ENCODE assay signal across 12 cellular contexts in genomic region chr10:126524526-126524925, GRCh38.
DNase-seq lines count a peak whose midpoint lies in the region; ATAC-seq and TF ChIP-seq lines count a peak whose summit lies in the region.
"Had no signal": no experiment of that assay in that cellular context is flagged by ENCODE, and none has a peak within 500 bp of the region (broad histone marks: within the 10 kb centered on the region; RNA-seq: fewer than 3 reads in every experiment).

No MANE protein-coding gene starts in this region.

- H3K4me2 ChIP-seq in HCT116 (ENCODE audit: low read length) (no peak overlapping the region), GM23248 (ENCODE audit: unreplicated experiment) (no peak overlapping the region)
- H3K4me2 ChIP-seq: BLaER1 treated with 17β-estradiol and CSF1 and Interleukin-3, amounts not matched to agents 10 nM and 100 nM had no signal

- DNase-seq in HCT116 (ENCODE audit: low read depth, low spot score) = no peak
- no peak for DNase-seq in caudate nucleus (lab: John Stamatoyannopoulos, UW)
- no peak for DNase-seq in endodermal cell
- DNase-seq in substantia nigra (lab: John Stamatoyannopoulos, UW) = no peak
- no peak for DNase-seq in GM23248
- no peak for DNase-seq in DMS53 treated with DMSO at 0.1 percent for 48 hours (lab: John Stamatoyannopoulos, UW; ENCODE audit: unreplicated experiment)
- DNase-seq in SHP77 treated with DMSO at 0.1 percent for 48 hours (lab: John Stamatoyannopoulos, UW) = no peak
- DNase-seq: Calu3; CD8-positive, alpha-beta T cell had no signal

- no peak for TF ChIP-seq POLR2A in HCT116 (IDR thresholded peaks at IDR 0.05; ENCODE audit: borderline replicate concordance, extremely low read depth, insufficient read depth, insufficient read length)

- TF ChIP-seq RAD21 in HCT116 (IDR thresholded peaks at IDR 0.05; ENCODE audit: low read depth) = no peak

- H3K4me3 Mint-ChIP-seq in endodermal cell = no peak overlapping the region
- H3K4me3 Mint-ChIP-seq: B cell; CD8-positive, alpha-beta T cell had no signal

- H3K4me1 ChIP-seq in HCT116 (ENCODE audit: control insufficient read depth in 1 of 2, insufficient read depth in 2 of 2, low read length in 2 of 2) = peaks cover 2 to 5% of the 10 kb centered on the region in 2 experiments; a peak in 1 of 4 replicates
- H3K4me1 ChIP-seq in endodermal cell (ENCODE audit: control insufficient read depth, insufficient read depth, low read length) = no peaks in the 10 kb centered on the region
- H3K4me1 ChIP-seq in GM23248 (ENCODE audit: insufficient read depth) = no peaks in the 10 kb centered on the region

- H3K9me2 ChIP-seq in HCT116 (ENCODE audit: insufficient read depth) = no peaks in the 10 kb centered on the region
- H3K9me2 ChIP-seq in GM23248 (ENCODE audit: insufficient read depth) = no peaks in the 10 kb centered on the region

- POLR2A ChIA-PET in HCT116 (lab: Charles Lee) = no interaction called here

- in situ Hi-C loops in GM23248 (cut with MboI) = no loop called here

- H3K9ac ChIP-seq in HCT116 (ENCODE audit: low read length) (no peak overlapping the region), endodermal cell (ENCODE audit: extremely low read depth, low read length, poor library complexity, severe bottlenecking) (no peak overlapping the region), GM23248 (no peak overlapping the region)
- H3K9ac ChIP-seq: BLaER1 treated with 17β-estradiol and CSF1 and Interleukin-3, amounts not matched to agents 10 nM and 100 nM had no signal

- peaks cover 14% of the 10 kb centered on the region for H3K4me1 Mint-ChIP-seq in endodermal cell
- H3K4me1 Mint-ChIP-seq: B cell had no signal

- ATAC-seq in HCT116 = peak; percentile 36; the same call in 1 of the 2 replicates
- ATAC-seq: CD8-positive, alpha-beta T cell had no signal

- H2AFZ ChIP-seq in HCT116 (ENCODE audit: low read depth, low read length, poor library complexity, severe bottlenecking) = no peak overlapping the region
- H2AFZ ChIP-seq in GM23248 = no peak overlapping the region

- 70 to 77% methylated on average over 5 to 6 of the region's 6 CpGs for WGBS in endodermal cell (ENCODE audit: insufficient coverage in 1 of 2, insufficient read length in 1 of 2), 2 experiments
- WGBS in GM23248 (ENCODE audit: low coverage in 1 of 2, low lambda C conversion rate in 2 of 2, missing lambda C conversion rate in 2 of 2), 2 experiments = 49 to 53% methylated on average over 6 of the region's 6 CpGs

- H3K27me3 ChIP-seq in HCT116 (ENCODE audit: insufficient read depth, low read length) (peaks cover 44% of the 10 kb centered on the region), endodermal cell (ENCODE audit: control insufficient read depth, insufficient read depth, low read length, poor library complexity, severe bottlenecking) (no peaks in the 10 kb centered on the region), GM23248 (replicated peaks; ENCODE audit: insufficient read depth) (peaks cover 37% of the 10 kb centered on the region)
- H3K27me3 ChIP-seq: BLaER1 treated with 17β-estradiol and CSF1 and Interleukin-3, amounts not matched to agents 10 nM and 100 nM had no signal

- no peaks in the 10 kb centered on the region for H3K36me3 ChIP-seq in HCT116 (ENCODE audit: control insufficient read depth in 1 of 2, insufficient read depth in 2 of 2, low read length in 2 of 2)
- no peaks in the 10 kb centered on the region for H3K36me3 ChIP-seq in endodermal cell (ENCODE audit: control insufficient read depth, insufficient read depth, low read length)
- no peaks in the 10 kb centered on the region for H3K36me3 ChIP-seq in GM23248 (ENCODE audit: low read depth)
- H3K36me3 ChIP-seq: BLaER1 treated with 17β-estradiol and CSF1 and Interleukin-3, amounts not matched to agents 10 nM and 100 nM had no signal

- H3K79me2 ChIP-seq in HCT116 (ENCODE audit: insufficient read depth, low read length) (no peaks in the 10 kb centered on the region), GM23248 (ENCODE audit: insufficient read depth) (no peaks in the 10 kb centered on the region)

- H3K27ac ChIP-seq in HCT116 (ENCODE audit: low read depth, low read length) (no peak overlapping the region), caudate nucleus (ENCODE audit: low read depth, low read length) (peak overlapping the region; percentile 30), endodermal cell (ENCODE audit: low read depth, low read length) (no peak overlapping the region), substantia nigra (ENCODE audit: low read depth, low read length, poor library complexity, severe bottlenecking) (peak overlapping the region; percentile 62), GM23248 (no peak overlapping the region)
- H3K27ac ChIP-seq: BLaER1 treated with 17β-estradiol and CSF1 and Interleukin-3, amounts not matched to agents 10 nM and 100 nM; HL-60 had no signal

- no TSS peak for BruUV-seq in HCT116 (replicated peaks; lab: Mats Ljungman, UMichigan)

- peaks cover 3% of the 10 kb centered on the region for H3K9me3 Mint-ChIP-seq in endodermal cell
- H3K9me3 Mint-ChIP-seq: CD8-positive, alpha-beta T cell had no signal

- H3F3A ChIP-seq in GM23248 (ENCODE audit: insufficient read depth) = no peaks in the 10 kb centered on the region

- no peaks in the 10 kb centered on the region for H3K36me3 Mint-ChIP-seq in endodermal cell (ENCODE audit: low read depth)
- H3K36me3 Mint-ChIP-seq: CD8-positive, alpha-beta T cell had no signal

- RAD21 ChIA-PET in HCT116 (lab: Charles Lee; ENCODE audit: low non-redundant PET in 1 of 2, low total read pairs in 2 of 2, uncharacterized antibody in 2 of 2, unreplicated experiment in 2 of 2) = no interaction called here

- CTCF ChIA-PET in HCT116 (lab: Charles Lee) = no interaction called here

- H3K4me3 ChIP-seq in HCT116 (replicated peaks in 1 of 2; ENCODE audit: low read depth in 1 of 2, low read length in 2 of 2) = no peak overlapping the region
- no peak overlapping the region for H3K4me3 ChIP-seq in endodermal cell (ENCODE audit: low read length)
- no peak overlapping the region for H3K4me3 ChIP-seq in GM23248
- H3K4me3 ChIP-seq: BLaER1 treated with 17β-estradiol and CSF1 and Interleukin-3, amounts not matched to agents 10 nM and 100 nM had no signal

- H3K27me3 Mint-ChIP-seq in endodermal cell (ENCODE audit: insufficient read depth) = no peaks in the 10 kb centered on the region

- H3K9me3 ChIP-seq in HCT116 (ENCODE audit: control insufficient read depth in 1 of 2, insufficient read depth in 1 of 2, low read depth in 1 of 2, low read length in 2 of 2) (no peaks in the 10 kb centered on the region), endodermal cell (ENCODE audit: control insufficient read depth, low read length) (no peaks in the 10 kb centered on the region), GM23248 (ENCODE audit: low read depth) (no peaks in the 10 kb centered on the region)
- H3K9me3 ChIP-seq: BLaER1 treated with 17β-estradiol and CSF1 and Interleukin-3, amounts not matched to agents 10 nM and 100 nM had no signal

- H4K20me1 ChIP-seq in HCT116 (ENCODE audit: insufficient read depth) = no peaks in the 10 kb centered on the region
- H4K20me1 ChIP-seq in GM23248 (ENCODE audit: insufficient read depth) = no peaks in the 10 kb centered on the region
- H4K20me1 ChIP-seq: BLaER1 treated with 17β-estradiol and CSF1 and Interleukin-3, amounts not matched to agents 10 nM and 100 nM had no signal

- no peak overlapping the region for H3K27ac Mint-ChIP-seq in endodermal cell
- H3K27ac Mint-ChIP-seq: B cell; CD8-positive, alpha-beta T cell had no signal

- intact Hi-C loops in HCT116 (cut with micrococcal nuclease) = no loop called here

- TF ChIP-seq CTCF in HCT116 (IDR thresholded peaks at IDR 0.05 in 2 of 3, conservative IDR thresholded peaks at IDR 0.05 in 1 of 3; ENCODE audit: borderline replicate concordance in 1 of 3, insufficient read depth in 1 of 3, low read depth in 2 of 3, low read length in 2 of 3) (0 out of 6 replicates have a peak, but pooled peaks of 1 of the 3 experiments have one; percentile 6), endodermal cell (conservative IDR thresholded peaks at IDR 0.05) (peak; percentile 29)

TF ChIP-seq in HCT116, 20 proteins besides CTCF, POLR2A, EP300 and RAD21:
- TF ChIP-seq FOSL1 (IDR thresholded peaks at IDR 0.05; ENCODE audit: low read depth) = no peak
- no peak for TF ChIP-seq EZH2 (IDR thresholded peaks at IDR 0.05)
- TF ChIP-seq SP1 (IDR thresholded peaks at IDR 0.05; ENCODE audit: low read depth) = no peak

Comparison
In these comparisons a context has a peak if more than half of its experiments do, and no peak if none do; other contexts are left out.
1. H3K27ac ChIP-seq: peak in caudate nucleus (single experiment) and substantia nigra (single experiment); none in HCT116 (single experiment), endodermal cell (single experiment) and GM23248 (single experiment).